In the genomic region with DNA sequence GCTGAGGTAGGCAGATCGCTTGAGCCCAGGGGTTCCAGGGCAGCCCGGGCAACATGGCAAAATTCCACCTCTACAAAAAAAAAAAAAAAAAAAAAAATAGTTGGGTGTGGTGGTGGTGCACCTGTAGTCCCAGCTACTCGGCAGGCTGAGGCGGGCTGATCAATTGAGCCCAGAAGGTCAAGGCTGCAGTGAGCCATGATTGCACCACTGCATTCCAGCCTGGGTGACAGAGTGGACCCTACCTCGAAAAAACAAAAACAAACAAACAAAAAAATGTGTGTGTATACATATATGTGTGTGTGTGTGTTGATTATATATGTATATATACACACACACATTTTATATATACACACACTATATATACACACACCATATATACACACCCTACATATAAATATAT, we compare ENCODE assay signal across 1 cellular context.
A peak's percentile ranks its signal among the peaks of the same experiment; 100 is the strongest.
TF ChIP-seq lines count a peak whose summit lies in the region.

No MANE protein-coding gene starts in this region.

TF ChIP-seq in HepG2, 621 proteins besides CTCF, POLR2A, EP300 and RAD21 (continued from another document and continues in another):
- TF ChIP-seq, protein P1, sequence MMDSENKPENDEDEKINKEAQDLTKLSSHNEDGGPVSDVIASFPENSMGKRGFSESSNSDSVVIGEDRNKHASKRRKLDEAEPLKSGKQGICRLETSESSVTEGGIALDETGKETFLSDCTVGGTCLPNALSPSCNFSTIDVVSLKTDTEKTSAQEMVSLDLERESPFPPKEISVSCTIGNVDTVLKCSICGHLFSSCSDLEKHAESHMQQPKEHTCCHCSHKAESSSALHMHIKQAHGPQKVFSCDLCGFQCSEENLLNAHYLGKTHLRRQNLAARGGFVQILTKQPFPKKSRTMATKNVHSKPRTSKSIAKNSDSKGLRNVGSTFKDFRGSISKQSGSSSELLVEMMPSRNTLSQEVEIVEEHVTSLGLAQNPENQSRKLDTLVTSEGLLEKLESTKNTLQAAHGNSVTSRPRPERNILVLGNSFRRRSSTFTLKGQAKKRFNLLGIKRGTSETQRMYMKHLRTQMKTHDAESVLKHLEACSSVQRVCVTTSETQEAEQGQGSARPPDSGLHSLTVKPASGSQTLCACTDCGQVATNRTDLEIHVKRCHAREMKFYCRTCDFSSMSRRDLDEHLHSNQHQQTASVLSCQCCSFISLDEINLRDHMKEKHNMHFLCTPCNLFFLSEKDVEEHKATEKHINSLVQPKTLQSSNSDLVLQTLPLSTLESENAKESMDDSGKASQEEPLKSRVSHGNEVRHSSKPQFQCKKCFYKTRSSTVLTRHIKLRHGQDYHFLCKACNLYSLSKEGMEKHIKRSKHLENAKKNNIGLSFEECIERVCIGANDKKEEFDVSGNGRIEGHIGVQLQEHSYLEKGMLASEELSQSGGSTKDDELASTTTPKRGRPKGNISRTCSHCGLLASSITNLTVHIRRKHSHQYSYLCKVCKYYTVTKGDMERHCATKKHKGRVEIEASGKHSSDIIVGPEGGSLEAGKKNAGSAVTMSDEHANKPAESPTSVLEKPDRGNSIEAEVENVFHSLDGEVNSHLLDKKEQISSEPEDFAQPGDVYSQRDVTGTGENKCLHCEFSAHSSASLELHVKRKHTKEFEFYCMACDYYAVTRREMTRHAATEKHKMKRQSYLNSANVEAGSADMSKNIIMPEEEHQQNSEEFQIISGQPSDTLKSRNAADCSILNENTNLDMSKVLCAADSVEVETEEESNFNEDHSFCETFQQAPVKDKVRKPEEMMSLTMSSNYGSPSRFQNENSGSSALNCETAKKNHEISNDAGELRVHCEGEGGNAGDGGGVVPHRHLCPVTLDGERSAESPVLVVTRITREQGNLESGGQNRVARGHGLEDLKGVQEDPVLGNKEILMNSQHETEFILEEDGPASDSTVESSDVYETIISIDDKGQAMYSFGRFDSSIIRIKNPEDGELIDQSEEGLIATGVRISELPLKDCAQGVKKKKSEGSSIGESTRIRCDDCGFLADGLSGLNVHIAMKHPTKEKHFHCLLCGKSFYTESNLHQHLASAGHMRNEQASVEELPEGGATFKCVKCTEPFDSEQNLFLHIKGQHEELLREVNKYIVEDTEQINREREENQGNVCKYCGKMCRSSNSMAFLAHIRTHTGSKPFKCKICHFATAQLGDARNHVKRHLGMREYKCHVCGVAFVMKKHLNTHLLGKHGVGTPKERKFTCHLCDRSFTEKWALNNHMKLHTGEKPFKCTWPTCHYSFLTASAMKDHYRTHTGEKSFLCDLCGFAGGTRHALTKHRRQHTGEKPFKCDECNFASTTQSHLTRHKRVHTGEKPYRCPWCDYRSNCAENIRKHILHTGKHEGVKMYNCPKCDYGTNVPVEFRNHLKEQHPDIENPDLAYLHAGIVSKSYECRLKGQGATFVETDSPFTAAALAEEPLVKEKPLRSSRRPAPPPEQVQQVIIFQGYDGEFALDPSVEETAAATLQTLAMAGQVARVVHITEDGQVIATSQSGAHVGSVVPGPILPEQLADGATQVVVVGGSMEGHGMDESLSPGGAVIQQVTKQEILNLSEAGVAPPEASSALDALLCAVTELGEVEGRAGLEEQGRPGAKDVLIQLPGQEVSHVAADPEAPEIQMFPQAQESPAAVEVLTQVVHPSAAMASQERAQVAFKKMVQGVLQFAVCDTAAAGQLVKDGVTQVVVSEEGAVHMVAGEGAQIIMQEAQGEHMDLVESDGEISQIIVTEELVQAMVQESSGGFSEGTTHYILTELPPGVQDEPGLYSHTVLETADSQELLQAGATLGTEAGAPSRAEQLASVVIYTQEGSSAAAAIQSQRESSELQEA (CRISPR knock-in tag; IDR thresholded peaks at IDR 0.05; ENCODE audit: not compliant biosample characterization), result no peak
- no peak for TF ChIP-seq ZNF230 (CRISPR knock-in tag; IDR thresholded peaks at IDR 0.05)
- TF ChIP-seq FOXO1 (CRISPR knock-in tag; IDR thresholded peaks at IDR 0.05), result peak; percentile 76; the same call in 1 of the 2 replicates
- no peak for TF ChIP-seq ZNF644 (CRISPR knock-in tag; IDR thresholded peaks at IDR 0.05; ENCODE audit: low read depth)
- TF ChIP-seq AGO2 (optimal IDR thresholded peaks at IDR 0.05; ENCODE audit: low read depth, low read length), result no peak
- TF ChIP-seq ZNF782 (CRISPR knock-in tag; IDR thresholded peaks at IDR 0.05; ENCODE audit: borderline replicate concordance), result no peak
- TF ChIP-seq MED8 (CRISPR knock-in tag; IDR thresholded peaks at IDR 0.05; ENCODE audit: insufficient replicate concordance), result no peak
- TF ChIP-seq SMARCE1 (IDR thresholded peaks at IDR 0.05; ENCODE audit: borderline replicate concordance), result no peak
- no peak for TF ChIP-seq ZNF263 (CRISPR knock-in tag; IDR thresholded peaks at IDR 0.05)
- no peak for TF ChIP-seq EZH2 (conservative IDR thresholded peaks at IDR 0.05; ENCODE audit: low read depth, low read length)
- peak; percentile 37; the same call in 1 of the 2 replicates for TF ChIP-seq ZMYM3 (CRISPR knock-in tag; IDR thresholded peaks at IDR 0.05)
- TF ChIP-seq ESRRA (CRISPR knock-in tag; IDR thresholded peaks at IDR 0.05; ENCODE audit: low read depth), result 0 out of 2 replicates have a peak, but pooled peaks have one; percentile 29
- TF ChIP-seq, protein P2, sequence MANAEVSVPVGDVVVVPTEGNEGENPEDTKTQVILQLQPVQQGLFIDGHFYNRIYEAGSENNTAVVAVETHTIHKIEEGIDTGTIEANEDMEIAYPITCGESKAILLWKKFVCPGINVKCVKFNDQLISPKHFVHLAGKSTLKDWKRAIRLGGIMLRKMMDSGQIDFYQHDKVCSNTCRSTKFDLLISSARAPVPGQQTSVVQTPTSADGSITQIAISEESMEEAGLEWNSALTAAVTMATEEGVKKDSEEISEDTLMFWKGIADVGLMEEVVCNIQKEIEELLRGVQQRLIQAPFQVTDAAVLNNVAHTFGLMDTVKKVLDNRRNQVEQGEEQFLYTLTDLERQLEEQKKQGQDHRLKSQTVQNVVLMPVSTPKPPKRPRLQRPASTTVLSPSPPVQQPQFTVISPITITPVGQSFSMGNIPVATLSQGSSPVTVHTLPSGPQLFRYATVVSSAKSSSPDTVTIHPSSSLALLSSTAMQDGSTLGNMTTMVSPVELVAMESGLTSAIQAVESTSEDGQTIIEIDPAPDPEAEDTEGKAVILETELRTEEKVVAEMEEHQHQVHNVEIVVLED (CRISPR knock-in tag; IDR thresholded peaks at IDR 0.05; ENCODE audit: borderline replicate concordance), result no peak
- no peak for TF ChIP-seq ZNF260 (CRISPR knock-in tag; IDR thresholded peaks at IDR 0.05; ENCODE audit: borderline replicate concordance, low read depth)
- TF ChIP-seq, protein P3, sequence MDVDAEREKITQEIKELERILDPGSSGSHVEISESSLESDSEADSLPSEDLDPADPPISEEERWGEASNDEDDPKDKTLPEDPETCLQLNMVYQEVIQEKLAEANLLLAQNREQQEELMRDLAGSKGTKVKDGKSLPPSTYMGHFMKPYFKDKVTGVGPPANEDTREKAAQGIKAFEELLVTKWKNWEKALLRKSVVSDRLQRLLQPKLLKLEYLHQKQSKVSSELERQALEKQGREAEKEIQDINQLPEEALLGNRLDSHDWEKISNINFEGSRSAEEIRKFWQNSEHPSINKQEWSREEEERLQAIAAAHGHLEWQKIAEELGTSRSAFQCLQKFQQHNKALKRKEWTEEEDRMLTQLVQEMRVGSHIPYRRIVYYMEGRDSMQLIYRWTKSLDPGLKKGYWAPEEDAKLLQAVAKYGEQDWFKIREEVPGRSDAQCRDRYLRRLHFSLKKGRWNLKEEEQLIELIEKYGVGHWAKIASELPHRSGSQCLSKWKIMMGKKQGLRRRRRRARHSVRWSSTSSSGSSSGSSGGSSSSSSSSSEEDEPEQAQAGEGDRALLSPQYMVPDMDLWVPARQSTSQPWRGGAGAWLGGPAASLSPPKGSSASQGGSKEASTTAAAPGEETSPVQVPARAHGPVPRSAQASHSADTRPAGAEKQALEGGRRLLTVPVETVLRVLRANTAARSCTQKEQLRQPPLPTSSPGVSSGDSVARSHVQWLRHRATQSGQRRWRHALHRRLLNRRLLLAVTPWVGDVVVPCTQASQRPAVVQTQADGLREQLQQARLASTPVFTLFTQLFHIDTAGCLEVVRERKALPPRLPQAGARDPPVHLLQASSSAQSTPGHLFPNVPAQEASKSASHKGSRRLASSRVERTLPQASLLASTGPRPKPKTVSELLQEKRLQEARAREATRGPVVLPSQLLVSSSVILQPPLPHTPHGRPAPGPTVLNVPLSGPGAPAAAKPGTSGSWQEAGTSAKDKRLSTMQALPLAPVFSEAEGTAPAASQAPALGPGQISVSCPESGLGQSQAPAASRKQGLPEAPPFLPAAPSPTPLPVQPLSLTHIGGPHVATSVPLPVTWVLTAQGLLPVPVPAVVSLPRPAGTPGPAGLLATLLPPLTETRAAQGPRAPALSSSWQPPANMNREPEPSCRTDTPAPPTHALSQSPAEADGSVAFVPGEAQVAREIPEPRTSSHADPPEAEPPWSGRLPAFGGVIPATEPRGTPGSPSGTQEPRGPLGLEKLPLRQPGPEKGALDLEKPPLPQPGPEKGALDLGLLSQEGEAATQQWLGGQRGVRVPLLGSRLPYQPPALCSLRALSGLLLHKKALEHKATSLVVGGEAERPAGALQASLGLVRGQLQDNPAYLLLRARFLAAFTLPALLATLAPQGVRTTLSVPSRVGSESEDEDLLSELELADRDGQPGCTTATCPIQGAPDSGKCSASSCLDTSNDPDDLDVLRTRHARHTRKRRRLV (CRISPR knock-in tag; IDR thresholded peaks at IDR 0.05), result no peak
- TF ChIP-seq ZNF773 (CRISPR knock-in tag; IDR thresholded peaks at IDR 0.05; ENCODE audit: borderline replicate concordance), result no peak
- no peak for TF ChIP-seq ZNF331 (CRISPR knock-in tag; IDR thresholded peaks at IDR 0.05)
- TF ChIP-seq TAF1 (CRISPR knock-in tag; IDR thresholded peaks at IDR 0.05), result no peak
- TF ChIP-seq FOXP1 (IDR thresholded peaks at IDR 0.05), result peak; percentile 92
- TF ChIP-seq FOXP1 (CRISPR knock-in tag; IDR thresholded peaks at IDR 0.05), result peak; percentile 98
- TF ChIP-seq, protein P4, sequence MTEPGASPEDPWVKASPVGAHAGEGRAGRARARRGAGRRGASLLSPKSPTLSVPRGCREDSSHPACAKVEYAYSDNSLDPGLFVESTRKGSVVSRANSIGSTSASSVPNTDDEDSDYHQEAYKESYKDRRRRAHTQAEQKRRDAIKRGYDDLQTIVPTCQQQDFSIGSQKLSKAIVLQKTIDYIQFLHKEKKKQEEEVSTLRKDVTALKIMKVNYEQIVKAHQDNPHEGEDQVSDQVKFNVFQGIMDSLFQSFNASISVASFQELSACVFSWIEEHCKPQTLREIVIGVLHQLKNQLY (CRISPR knock-in tag; IDR thresholded peaks at IDR 0.05), result peak; percentile 27; the same call in 1 of the 2 replicates
- TF ChIP-seq ZNF354B (CRISPR knock-in tag; IDR thresholded peaks at IDR 0.05), result no peak
- no peak for TF ChIP-seq SMARCC2 (IDR thresholded peaks at IDR 0.05)
- TF ChIP-seq XBP1 (CRISPR knock-in tag; IDR thresholded peaks at IDR 0.05), result no peak
- TF ChIP-seq NFE2 (CRISPR knock-in tag; IDR thresholded peaks at IDR 0.05), result no peak
- TF ChIP-seq ZNF326 (CRISPR knock-in tag; IDR thresholded peaks at IDR 0.05; ENCODE audit: borderline replicate concordance), result no peak
- TF ChIP-seq, protein P5, sequence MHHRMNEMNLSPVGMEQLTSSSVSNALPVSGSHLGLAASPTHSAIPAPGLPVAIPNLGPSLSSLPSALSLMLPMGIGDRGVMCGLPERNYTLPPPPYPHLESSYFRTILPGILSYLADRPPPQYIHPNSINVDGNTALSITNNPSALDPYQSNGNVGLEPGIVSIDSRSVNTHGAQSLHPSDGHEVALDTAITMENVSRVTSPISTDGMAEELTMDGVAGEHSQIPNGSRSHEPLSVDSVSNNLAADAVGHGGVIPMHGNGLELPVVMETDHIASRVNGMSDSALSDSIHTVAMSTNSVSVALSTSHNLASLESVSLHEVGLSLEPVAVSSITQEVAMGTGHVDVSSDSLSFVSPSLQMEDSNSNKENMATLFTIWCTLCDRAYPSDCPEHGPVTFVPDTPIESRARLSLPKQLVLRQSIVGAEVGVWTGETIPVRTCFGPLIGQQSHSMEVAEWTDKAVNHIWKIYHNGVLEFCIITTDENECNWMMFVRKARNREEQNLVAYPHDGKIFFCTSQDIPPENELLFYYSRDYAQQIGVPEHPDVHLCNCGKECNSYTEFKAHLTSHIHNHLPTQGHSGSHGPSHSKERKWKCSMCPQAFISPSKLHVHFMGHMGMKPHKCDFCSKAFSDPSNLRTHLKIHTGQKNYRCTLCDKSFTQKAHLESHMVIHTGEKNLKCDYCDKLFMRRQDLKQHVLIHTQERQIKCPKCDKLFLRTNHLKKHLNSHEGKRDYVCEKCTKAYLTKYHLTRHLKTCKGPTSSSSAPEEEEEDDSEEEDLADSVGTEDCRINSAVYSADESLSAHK (CRISPR knock-in tag; IDR thresholded peaks at IDR 0.05; ENCODE audit: borderline replicate concordance), result no peak
- no peak for TF ChIP-seq ZFP41 (CRISPR knock-in tag; IDR thresholded peaks at IDR 0.05; ENCODE audit: borderline replicate concordance)
- TF ChIP-seq, protein P6, sequence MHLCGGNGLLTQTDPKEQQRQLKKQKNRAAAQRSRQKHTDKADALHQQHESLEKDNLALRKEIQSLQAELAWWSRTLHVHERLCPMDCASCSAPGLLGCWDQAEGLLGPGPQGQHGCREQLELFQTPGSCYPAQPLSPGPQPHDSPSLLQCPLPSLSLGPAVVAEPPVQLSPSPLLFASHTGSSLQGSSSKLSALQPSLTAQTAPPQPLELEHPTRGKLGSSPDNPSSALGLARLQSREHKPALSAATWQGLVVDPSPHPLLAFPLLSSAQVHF (CRISPR knock-in tag; IDR thresholded peaks at IDR 0.05), result no peak
- TF ChIP-seq, protein P7, sequence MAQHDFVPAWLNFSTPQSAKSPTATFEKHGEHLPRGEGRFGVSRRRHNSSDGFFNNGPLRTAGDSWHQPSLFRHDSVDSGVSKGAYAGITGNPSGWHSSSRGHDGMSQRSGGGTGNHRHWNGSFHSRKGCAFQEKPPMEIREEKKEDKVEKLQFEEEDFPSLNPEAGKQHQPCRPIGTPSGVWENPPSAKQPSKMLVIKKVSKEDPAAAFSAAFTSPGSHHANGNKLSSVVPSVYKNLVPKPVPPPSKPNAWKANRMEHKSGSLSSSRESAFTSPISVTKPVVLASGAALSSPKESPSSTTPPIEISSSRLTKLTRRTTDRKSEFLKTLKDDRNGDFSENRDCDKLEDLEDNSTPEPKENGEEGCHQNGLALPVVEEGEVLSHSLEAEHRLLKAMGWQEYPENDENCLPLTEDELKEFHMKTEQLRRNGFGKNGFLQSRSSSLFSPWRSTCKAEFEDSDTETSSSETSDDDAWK (CRISPR knock-in tag; IDR thresholded peaks at IDR 0.05), result no peak
- peak; percentile 78 for TF ChIP-seq TCF7 (IDR thresholded peaks at IDR 0.05; ENCODE audit: low read depth)
- no peak for TF ChIP-seq SRF (IDR thresholded peaks at IDR 0.05; ENCODE audit: low read depth, low read length)
- TF ChIP-seq, protein P8, sequence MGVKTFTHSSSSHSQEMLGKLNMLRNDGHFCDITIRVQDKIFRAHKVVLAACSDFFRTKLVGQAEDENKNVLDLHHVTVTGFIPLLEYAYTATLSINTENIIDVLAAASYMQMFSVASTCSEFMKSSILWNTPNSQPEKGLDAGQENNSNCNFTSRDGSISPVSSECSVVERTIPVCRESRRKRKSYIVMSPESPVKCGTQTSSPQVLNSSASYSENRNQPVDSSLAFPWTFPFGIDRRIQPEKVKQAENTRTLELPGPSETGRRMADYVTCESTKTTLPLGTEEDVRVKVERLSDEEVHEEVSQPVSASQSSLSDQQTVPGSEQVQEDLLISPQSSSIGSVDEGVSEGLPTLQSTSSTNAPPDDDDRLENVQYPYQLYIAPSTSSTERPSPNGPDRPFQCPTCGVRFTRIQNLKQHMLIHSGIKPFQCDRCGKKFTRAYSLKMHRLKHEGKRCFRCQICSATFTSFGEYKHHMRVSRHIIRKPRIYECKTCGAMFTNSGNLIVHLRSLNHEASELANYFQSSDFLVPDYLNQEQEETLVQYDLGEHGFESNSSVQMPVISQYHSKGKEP (CRISPR knock-in tag; IDR thresholded peaks at IDR 0.05), result no peak
